1 cellular context compared by ENCODE assay signal in the genomic region with DNA sequence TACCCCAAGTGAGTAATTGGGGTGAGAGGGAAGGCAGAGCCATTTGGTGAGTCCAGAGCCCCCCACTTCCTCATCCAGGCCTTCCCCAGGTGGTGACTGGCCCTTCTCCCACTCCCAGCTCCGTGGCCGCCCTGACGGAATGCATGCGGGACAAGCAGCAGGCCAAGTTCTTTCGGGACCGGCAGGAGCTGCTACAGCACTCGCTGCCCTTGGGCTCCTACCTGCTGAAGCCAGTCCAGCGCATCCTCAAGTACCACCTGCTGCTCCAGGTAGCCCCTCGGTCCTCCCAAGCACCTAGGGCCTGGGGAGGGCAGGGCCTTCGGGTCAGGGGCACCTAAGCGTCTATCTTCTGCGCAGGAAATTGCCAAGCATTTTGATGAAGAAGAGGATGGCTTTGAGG.
TF ChIP-seq lines count a peak whose summit lies in the region.

No MANE protein-coding gene starts in this region.

TF ChIP-seq in WTC11, 78 proteins besides CTCF, POLR2A, EP300 and RAD21 (continued from another document):
- TF ChIP-seq, protein P1, sequence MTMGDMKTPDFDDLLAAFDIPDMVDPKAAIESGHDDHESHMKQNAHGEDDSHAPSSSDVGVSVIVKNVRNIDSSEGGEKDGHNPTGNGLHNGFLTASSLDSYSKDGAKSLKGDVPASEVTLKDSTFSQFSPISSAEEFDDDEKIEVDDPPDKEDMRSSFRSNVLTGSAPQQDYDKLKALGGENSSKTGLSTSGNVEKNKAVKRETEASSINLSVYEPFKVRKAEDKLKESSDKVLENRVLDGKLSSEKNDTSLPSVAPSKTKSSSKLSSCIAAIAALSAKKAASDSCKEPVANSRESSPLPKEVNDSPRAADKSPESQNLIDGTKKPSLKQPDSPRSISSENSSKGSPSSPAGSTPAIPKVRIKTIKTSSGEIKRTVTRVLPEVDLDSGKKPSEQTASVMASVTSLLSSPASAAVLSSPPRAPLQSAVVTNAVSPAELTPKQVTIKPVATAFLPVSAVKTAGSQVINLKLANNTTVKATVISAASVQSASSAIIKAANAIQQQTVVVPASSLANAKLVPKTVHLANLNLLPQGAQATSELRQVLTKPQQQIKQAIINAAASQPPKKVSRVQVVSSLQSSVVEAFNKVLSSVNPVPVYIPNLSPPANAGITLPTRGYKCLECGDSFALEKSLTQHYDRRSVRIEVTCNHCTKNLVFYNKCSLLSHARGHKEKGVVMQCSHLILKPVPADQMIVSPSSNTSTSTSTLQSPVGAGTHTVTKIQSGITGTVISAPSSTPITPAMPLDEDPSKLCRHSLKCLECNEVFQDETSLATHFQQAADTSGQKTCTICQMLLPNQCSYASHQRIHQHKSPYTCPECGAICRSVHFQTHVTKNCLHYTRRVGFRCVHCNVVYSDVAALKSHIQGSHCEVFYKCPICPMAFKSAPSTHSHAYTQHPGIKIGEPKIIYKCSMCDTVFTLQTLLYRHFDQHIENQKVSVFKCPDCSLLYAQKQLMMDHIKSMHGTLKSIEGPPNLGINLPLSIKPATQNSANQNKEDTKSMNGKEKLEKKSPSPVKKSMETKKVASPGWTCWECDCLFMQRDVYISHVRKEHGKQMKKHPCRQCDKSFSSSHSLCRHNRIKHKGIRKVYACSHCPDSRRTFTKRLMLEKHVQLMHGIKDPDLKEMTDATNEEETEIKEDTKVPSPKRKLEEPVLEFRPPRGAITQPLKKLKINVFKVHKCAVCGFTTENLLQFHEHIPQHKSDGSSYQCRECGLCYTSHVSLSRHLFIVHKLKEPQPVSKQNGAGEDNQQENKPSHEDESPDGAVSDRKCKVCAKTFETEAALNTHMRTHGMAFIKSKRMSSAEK (CRISPR knock-in tag; IDR thresholded peaks at IDR 0.05; ENCODE audit: borderline replicate concordance): no peak
- TF ChIP-seq, protein P2, sequence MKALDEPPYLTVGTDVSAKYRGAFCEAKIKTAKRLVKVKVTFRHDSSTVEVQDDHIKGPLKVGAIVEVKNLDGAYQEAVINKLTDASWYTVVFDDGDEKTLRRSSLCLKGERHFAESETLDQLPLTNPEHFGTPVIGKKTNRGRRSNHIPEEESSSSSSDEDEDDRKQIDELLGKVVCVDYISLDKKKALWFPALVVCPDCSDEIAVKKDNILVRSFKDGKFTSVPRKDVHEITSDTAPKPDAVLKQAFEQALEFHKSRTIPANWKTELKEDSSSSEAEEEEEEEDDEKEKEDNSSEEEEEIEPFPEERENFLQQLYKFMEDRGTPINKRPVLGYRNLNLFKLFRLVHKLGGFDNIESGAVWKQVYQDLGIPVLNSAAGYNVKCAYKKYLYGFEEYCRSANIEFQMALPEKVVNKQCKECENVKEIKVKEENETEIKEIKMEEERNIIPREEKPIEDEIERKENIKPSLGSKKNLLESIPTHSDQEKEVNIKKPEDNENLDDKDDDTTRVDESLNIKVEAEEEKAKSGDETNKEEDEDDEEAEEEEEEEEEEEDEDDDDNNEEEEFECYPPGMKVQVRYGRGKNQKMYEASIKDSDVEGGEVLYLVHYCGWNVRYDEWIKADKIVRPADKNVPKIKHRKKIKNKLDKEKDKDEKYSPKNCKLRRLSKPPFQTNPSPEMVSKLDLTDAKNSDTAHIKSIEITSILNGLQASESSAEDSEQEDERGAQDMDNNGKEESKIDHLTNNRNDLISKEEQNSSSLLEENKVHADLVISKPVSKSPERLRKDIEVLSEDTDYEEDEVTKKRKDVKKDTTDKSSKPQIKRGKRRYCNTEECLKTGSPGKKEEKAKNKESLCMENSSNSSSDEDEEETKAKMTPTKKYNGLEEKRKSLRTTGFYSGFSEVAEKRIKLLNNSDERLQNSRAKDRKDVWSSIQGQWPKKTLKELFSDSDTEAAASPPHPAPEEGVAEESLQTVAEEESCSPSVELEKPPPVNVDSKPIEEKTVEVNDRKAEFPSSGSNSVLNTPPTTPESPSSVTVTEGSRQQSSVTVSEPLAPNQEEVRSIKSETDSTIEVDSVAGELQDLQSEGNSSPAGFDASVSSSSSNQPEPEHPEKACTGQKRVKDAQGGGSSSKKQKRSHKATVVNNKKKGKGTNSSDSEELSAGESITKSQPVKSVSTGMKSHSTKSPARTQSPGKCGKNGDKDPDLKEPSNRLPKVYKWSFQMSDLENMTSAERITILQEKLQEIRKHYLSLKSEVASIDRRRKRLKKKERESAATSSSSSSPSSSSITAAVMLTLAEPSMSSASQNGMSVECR (CRISPR knock-in tag; IDR thresholded peaks at IDR 0.05; ENCODE audit: borderline replicate concordance): no peak
- TF ChIP-seq ZNF671 (CRISPR knock-in tag; IDR thresholded peaks at IDR 0.05) (no peak), EMX1 (CRISPR knock-in tag; IDR thresholded peaks at IDR 0.05) (no peak), SMAD4 (CRISPR knock-in tag; IDR thresholded peaks at IDR 0.05) (no peak), NFYB (CRISPR knock-in tag; conservative IDR thresholded peaks at IDR 0.05; ENCODE audit: low read depth) (no peak), MYBL2 (CRISPR knock-in tag; IDR thresholded peaks at IDR 0.05) (no peak), ZNF317 (CRISPR knock-in tag; IDR thresholded peaks at IDR 0.05; ENCODE audit: borderline replicate concordance, low read depth) (no peak), ZNF232 (CRISPR knock-in tag; IDR thresholded peaks at IDR 0.05) (no peak), AFF4 (CRISPR knock-in tag; IDR thresholded peaks at IDR 0.05; ENCODE audit: borderline replicate concordance) (no peak)
- TF ChIP-seq, protein P3, sequence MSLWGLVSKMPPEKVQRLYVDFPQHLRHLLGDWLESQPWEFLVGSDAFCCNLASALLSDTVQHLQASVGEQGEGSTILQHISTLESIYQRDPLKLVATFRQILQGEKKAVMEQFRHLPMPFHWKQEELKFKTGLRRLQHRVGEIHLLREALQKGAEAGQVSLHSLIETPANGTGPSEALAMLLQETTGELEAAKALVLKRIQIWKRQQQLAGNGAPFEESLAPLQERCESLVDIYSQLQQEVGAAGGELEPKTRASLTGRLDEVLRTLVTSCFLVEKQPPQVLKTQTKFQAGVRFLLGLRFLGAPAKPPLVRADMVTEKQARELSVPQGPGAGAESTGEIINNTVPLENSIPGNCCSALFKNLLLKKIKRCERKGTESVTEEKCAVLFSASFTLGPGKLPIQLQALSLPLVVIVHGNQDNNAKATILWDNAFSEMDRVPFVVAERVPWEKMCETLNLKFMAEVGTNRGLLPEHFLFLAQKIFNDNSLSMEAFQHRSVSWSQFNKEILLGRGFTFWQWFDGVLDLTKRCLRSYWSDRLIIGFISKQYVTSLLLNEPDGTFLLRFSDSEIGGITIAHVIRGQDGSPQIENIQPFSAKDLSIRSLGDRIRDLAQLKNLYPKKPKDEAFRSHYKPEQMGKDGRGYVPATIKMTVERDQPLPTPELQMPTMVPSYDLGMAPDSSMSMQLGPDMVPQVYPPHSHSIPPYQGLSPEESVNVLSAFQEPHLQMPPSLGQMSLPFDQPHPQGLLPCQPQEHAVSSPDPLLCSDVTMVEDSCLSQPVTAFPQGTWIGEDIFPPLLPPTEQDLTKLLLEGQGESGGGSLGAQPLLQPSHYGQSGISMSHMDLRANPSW (CRISPR knock-in tag; conservative IDR thresholded peaks at IDR 0.05; ENCODE audit: low read depth): no peak
- TF ChIP-seq, protein P4, sequence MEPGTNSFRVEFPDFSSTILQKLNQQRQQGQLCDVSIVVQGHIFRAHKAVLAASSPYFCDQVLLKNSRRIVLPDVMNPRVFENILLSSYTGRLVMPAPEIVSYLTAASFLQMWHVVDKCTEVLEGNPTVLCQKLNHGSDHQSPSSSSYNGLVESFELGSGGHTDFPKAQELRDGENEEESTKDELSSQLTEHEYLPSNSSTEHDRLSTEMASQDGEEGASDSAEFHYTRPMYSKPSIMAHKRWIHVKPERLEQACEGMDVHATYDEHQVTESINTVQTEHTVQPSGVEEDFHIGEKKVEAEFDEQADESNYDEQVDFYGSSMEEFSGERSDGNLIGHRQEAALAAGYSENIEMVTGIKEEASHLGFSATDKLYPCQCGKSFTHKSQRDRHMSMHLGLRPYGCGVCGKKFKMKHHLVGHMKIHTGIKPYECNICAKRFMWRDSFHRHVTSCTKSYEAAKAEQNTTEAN (CRISPR knock-in tag; IDR thresholded peaks at IDR 0.05): no peak
- TF ChIP-seq, protein P5, sequence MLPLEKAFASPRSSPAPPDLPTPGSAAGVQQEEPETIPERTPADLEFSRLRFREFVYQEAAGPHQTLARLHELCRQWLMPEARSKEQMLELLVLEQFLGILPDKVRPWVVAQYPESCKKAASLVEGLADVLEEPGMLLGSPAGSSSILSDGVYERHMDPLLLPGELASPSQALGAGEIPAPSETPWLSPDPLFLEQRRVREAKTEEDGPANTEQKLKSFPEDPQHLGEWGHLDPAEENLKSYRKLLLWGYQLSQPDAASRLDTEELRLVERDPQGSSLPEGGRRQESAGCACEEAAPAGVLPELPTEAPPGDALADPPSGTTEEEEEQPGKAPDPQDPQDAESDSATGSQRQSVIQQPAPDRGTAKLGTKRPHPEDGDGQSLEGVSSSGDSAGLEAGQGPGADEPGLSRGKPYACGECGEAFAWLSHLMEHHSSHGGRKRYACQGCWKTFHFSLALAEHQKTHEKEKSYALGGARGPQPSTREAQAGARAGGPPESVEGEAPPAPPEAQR (CRISPR knock-in tag; IDR thresholded peaks at IDR 0.05): no peak
- TF ChIP-seq, protein P6, sequence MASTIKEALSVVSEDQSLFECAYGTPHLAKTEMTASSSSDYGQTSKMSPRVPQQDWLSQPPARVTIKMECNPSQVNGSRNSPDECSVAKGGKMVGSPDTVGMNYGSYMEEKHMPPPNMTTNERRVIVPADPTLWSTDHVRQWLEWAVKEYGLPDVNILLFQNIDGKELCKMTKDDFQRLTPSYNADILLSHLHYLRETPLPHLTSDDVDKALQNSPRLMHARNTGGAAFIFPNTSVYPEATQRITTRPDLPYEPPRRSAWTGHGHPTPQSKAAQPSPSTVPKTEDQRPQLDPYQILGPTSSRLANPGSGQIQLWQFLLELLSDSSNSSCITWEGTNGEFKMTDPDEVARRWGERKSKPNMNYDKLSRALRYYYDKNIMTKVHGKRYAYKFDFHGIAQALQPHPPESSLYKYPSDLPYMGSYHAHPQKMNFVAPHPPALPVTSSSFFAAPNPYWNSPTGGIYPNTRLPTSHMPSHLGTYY (CRISPR knock-in tag; IDR thresholded peaks at IDR 0.05): no peak
TF ChIP-seq in WTC11: peak in this region for 0.
